In the genomic region with DNA sequence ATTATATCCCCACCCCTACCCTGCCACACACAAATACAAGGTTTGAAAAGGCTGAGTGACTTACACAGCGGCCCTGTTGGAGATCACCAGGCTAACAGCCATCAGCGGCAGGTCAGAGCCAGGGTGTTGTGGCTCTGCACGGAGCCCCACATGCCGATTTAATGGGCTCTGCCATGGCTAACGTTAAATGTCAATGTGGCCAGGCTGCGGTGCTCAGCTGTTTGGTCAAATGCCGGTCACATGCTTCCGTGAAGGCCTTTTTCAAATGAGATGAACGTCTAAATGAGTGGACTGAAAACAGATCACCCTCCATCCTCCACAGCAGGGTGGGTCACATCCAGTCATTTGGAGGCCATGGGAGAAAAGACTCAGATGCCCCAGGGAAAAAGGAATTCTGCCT, we compare ENCODE assay signal across 18 cellular contexts. TPM values are rescaled to one million over a fixed set of nuclear protein-coding genes. Genes with fewer than 3 reads are reported as not detected.
DNase-seq lines count a peak whose midpoint lies in the region; ATAC-seq and TF ChIP-seq lines count a peak whose summit lies in the region.
"Had no signal": no experiment of that assay in that cellular context is flagged by ENCODE, and none has a peak within 500 bp of the region (broad histone marks: within the 10 kb centered on the region; RNA-seq: fewer than 3 reads in every experiment).

No MANE protein-coding gene starts in this region.

- peak overlapping the region; percentile 54 for H3K27ac Mint-ChIP-seq in neural progenitor cell
- H3K27ac Mint-ChIP-seq: CD14-positive monocyte; CD8-positive, alpha-beta memory T cell had no signal

- BruUV-seq in HCT116 (replicated peaks; lab: Mats Ljungman, UMichigan), result no TSS peak

- intact Hi-C loops in HCT116 (cut with micrococcal nuclease), result no loop called here

- H3K36me3 Mint-ChIP-seq in neural progenitor cell, result no peaks in the 10 kb centered on the region
- H3K36me3 Mint-ChIP-seq: CD14-positive monocyte; CD8-positive, alpha-beta memory T cell had no signal

- no peak overlapping the region for H3K9ac ChIP-seq in HCT116 (ENCODE audit: low read length)
- no peak overlapping the region for H3K9ac ChIP-seq in neural progenitor cell

- H3F3A ChIP-seq in neural progenitor cell (ENCODE audit: low read depth), result no peaks in the 10 kb centered on the region

- H3K79me2 ChIP-seq in HCT116 (ENCODE audit: insufficient read depth, low read length) (no peaks in the 10 kb centered on the region), neural progenitor cell (ENCODE audit: low read depth) (no peaks in the 10 kb centered on the region)

- H2AFZ ChIP-seq in HCT116 (ENCODE audit: low read depth, low read length, poor library complexity, severe bottlenecking), result no peak overlapping the region
- H2AFZ ChIP-seq in neural progenitor cell (replicated peaks), result no peak overlapping the region

- TF ChIP-seq POLR2A in HCT116 (IDR thresholded peaks at IDR 0.05; ENCODE audit: borderline replicate concordance, extremely low read depth, insufficient read depth, insufficient read length), result no peak

- H4K20me1 ChIP-seq in HCT116 (ENCODE audit: insufficient read depth), result no peaks in the 10 kb centered on the region
- no peaks in the 10 kb centered on the region for H4K20me1 ChIP-seq in neural progenitor cell (ENCODE audit: low read depth)

- H3K9me3 ChIP-seq in HCT116 (ENCODE audit: control insufficient read depth in 1 of 2, insufficient read depth in 1 of 2, low read depth in 1 of 2, low read length in 2 of 2), result no peaks in the 10 kb centered on the region
- H3K9me3 ChIP-seq in neural progenitor cell (ENCODE audit: low read depth), result no peaks in the 10 kb centered on the region
- H3K9me3 ChIP-seq: BE2C, MG63 had no signal

- H3K27me3 ChIP-seq in HCT116 (ENCODE audit: insufficient read depth, low read length) (peaks cover 41% of the 10 kb centered on the region; the same call in 1 of the 2 replicates), neural progenitor cell (peaks cover 41% of the 10 kb centered on the region)
- H3K27me3 ChIP-seq: BE2C had no signal

- in situ Hi-C loops in SK-MEL-5 (cut with HindIII; ENCODE audit: low pct_unique_long_range_greater_than_20kb, low sequenced_read_pairs), result no loop called here

- POLR2A ChIA-PET in HCT116 (lab: Charles Lee), result no interaction called here

- H3K4me3 ChIP-seq in HCT116 (replicated peaks in 1 of 2; ENCODE audit: low read depth in 1 of 2, low read length in 2 of 2), result no peak overlapping the region
- no peak overlapping the region for H3K4me3 ChIP-seq in neural progenitor cell
- H3K4me3 ChIP-seq: MG63, SK-N-MC had no signal

- H3K27me3 Mint-ChIP-seq in neural progenitor cell (ENCODE audit: insufficient read depth, low read depth), result peaks cover 14% of the 10 kb centered on the region

- DNase-seq in HCT116 (ENCODE audit: low read depth, low spot score) (no peak), SK-MEL-5 (ENCODE audit: low read depth, low spot score) (peak; percentile 48), foreskin melanocyte (peak; percentile 53), neural progenitor cell (ENCODE audit: low spot score) (no peak), NCI-H524 treated with DMSO at 0.1 percent for 48 hours (lab: John Stamatoyannopoulos, UW) (no peak), COR-L47 (lab: John Stamatoyannopoulos, UW) (no peak)
- DNase-seq: BE2C; CD8-positive, alpha-beta memory T cell; DMS79 treated with DMSO at 0.1 percent for 48 hours; GF-D8; KG1; MG63; NCI-H2029; NCI-H69; Right ventricle myocardium superior had no signal

- H3K4me3 Mint-ChIP-seq in neural progenitor cell, result no peak overlapping the region
- H3K4me3 Mint-ChIP-seq: CD14-positive monocyte; CD8-positive, alpha-beta memory T cell had no signal

- CTCF ChIA-PET in HCT116 (lab: Charles Lee), result no interaction called here

- ATAC-seq in HCT116 (no peak), GM21786 (IDR thresholded peaks at IDR 0.05; ENCODE audit: unreplicated experiment) (no peak)

- H3K27ac ChIP-seq in HCT116 (ENCODE audit: low read depth, low read length) (no peak overlapping the region), neural progenitor cell (no peak overlapping the region)
- H3K27ac ChIP-seq: SK-N-MC had no signal

- H3K9me3 Mint-ChIP-seq in neural progenitor cell, result no peaks in the 10 kb centered on the region
- H3K9me3 Mint-ChIP-seq: CD14-positive monocyte; CD8-positive, alpha-beta memory T cell had no signal

- no peaks in the 10 kb centered on the region for H3K36me3 ChIP-seq in HCT116 (ENCODE audit: control insufficient read depth in 1 of 2, insufficient read depth in 2 of 2, low read length in 2 of 2)
- H3K36me3 ChIP-seq in neural progenitor cell, result no peaks in the 10 kb centered on the region
- H3K36me3 ChIP-seq: BE2C, MG63 had no signal

- TF ChIP-seq CTCF in HCT116 (IDR thresholded peaks at IDR 0.05 in 2 of 3, conservative IDR thresholded peaks at IDR 0.05 in 1 of 3; ENCODE audit: borderline replicate concordance in 1 of 3, insufficient read depth in 1 of 3, low read depth in 2 of 3, low read length in 2 of 3), result no peak
- no peak for TF ChIP-seq CTCF in neural progenitor cell (IDR thresholded peaks at IDR 0.05)

- H3K4me1 ChIP-seq in HCT116 (ENCODE audit: control insufficient read depth in 1 of 2, insufficient read depth in 2 of 2, low read length in 2 of 2) (peaks cover 3 to 7% of the 10 kb centered on the region in 2 experiments; a peak in 2 of 4 replicates), neural progenitor cell (peaks cover 7% of the 10 kb centered on the region)

- H3K9me2 ChIP-seq in HCT116 (ENCODE audit: insufficient read depth), result no peaks in the 10 kb centered on the region

- H3K4me2 ChIP-seq in HCT116 (ENCODE audit: low read length), result peak overlapping the region; percentile 50; the same call in 1 of the 2 replicates
- no peak overlapping the region for H3K4me2 ChIP-seq in neural progenitor cell

- no peak for TF ChIP-seq RAD21 in HCT116 (IDR thresholded peaks at IDR 0.05; ENCODE audit: low read depth)

- RAD21 ChIA-PET in HCT116 (lab: Charles Lee; ENCODE audit: low non-redundant PET in 1 of 2, low total read pairs in 2 of 2, uncharacterized antibody in 2 of 2, unreplicated experiment in 2 of 2), result no interaction called here

- peaks cover 23% of the 10 kb centered on the region for H3K4me1 Mint-ChIP-seq in neural progenitor cell
- H3K4me1 Mint-ChIP-seq: CD8-positive, alpha-beta memory T cell had no signal

TF ChIP-seq in HCT116, 20 proteins besides CTCF, POLR2A, EP300 and RAD21:
- TF ChIP-seq, protein P1, sequence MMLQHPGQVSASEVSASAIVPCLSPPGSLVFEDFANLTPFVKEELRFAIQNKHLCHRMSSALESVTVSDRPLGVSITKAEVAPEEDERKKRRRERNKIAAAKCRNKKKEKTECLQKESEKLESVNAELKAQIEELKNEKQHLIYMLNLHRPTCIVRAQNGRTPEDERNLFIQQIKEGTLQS (IDR thresholded peaks at IDR 0.05), result no peak
- TF ChIP-seq, protein P2, sequence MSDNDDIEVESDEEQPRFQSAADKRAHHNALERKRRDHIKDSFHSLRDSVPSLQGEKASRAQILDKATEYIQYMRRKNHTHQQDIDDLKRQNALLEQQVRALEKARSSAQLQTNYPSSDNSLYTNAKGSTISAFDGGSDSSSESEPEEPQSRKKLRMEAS (IDR thresholded peaks at IDR 0.05), result no peak
- TF ChIP-seq CEBPB (IDR thresholded peaks at IDR 0.05; ENCODE audit: low read depth), result no peak
- TF ChIP-seq SIN3A (IDR thresholded peaks at IDR 0.05; ENCODE audit: low read depth), result no peak
- TF ChIP-seq TCF7L2 (IDR thresholded peaks at IDR 0.05; ENCODE audit: borderline replicate concordance, extremely low read depth, insufficient read depth, insufficient read length), result no peak
- TF ChIP-seq EGR1 (IDR thresholded peaks at IDR 0.05; ENCODE audit: low read depth), result no peak
- TF ChIP-seq, protein P3, sequence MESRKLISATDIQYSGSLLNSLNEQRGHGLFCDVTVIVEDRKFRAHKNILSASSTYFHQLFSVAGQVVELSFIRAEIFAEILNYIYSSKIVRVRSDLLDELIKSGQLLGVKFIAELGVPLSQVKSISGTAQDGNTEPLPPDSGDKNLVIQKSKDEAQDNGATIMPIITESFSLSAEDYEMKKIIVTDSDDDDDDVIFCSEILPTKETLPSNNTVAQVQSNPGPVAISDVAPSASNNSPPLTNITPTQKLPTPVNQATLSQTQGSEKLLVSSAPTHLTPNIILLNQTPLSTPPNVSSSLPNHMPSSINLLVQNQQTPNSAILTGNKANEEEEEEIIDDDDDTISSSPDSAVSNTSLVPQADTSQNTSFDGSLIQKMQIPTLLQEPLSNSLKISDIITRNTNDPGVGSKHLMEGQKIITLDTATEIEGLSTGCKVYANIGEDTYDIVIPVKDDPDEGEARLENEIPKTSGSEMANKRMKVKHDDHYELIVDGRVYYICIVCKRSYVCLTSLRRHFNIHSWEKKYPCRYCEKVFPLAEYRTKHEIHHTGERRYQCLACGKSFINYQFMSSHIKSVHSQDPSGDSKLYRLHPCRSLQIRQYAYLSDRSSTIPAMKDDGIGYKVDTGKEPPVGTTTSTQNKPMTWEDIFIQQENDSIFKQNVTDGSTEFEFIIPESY (IDR thresholded peaks at IDR 0.05; ENCODE audit: extremely low read depth, insufficient replicate concordance, low read length), result no peak
- TF ChIP-seq YY1 (IDR thresholded peaks at IDR 0.05; ENCODE audit: extremely low read depth, insufficient replicate concordance, low read depth, low read length), result no peak
- TF ChIP-seq JUND (IDR thresholded peaks at IDR 0.05), result no peak
- no peak for TF ChIP-seq ZNF274 (IDR thresholded peaks at IDR 0.05; ENCODE audit: low read depth, low read length)
- no peak for TF ChIP-seq POLR2AphosphoS5 (IDR thresholded peaks at IDR 0.05; ENCODE audit: low read depth, low read length)
- no peak for TF ChIP-seq SP1 (IDR thresholded peaks at IDR 0.05; ENCODE audit: low read depth)

RNA-seq across cellular contexts. Expression of a gene that starts 11.8 kb away (rescaled TPM):
- 23.6 TPM for total RNA-seq in HCT116 (2021; ENCODE audit: unreplicated experiment)
- polyA plus RNA-seq in HCT116 (2012), result 18.0 and 20.9 TPM in 2 replicates
- total RNA-seq in SK-MEL-5 (2014; rRNA removed; shearing (Covaris generic)), result 6.1 and 8.8 TPM in 2 replicates
- polyA plus RNA-seq in SK-MEL-5 (2015; cell fraction: cytosol; rRNA removed), result 17.6 and 21.1 TPM in 2 replicates
- polyA plus RNA-seq in SK-MEL-5 (2015; cell fraction: nucleus; rRNA removed), result 15.3 and 33.3 TPM in 2 replicates
- total RNA-seq in neural progenitor cell (ENCODE audit: low replicate concordance), result 11.1 and 11.4 TPM in 2 replicates

Comparison
In these comparisons a context has a peak if more than half of its experiments do, and no peak if none do; other contexts are left out.
1. DNase-seq: peak in SK-MEL-5 (single experiment) and foreskin melanocyte (single experiment); none in HCT116 (single experiment), neural progenitor cell (single experiment), NCI-H524 treated with DMSO at 0.1 percent for 48 hours (single experiment) and COR-L47 (single experiment).